ENCODE assay signal across 15 cellular contexts in genomic region chr4:173039617-173040176, GRCh38.
DNase-seq lines count a peak whose midpoint lies in the region; ATAC-seq, FAIRE-seq and TF ChIP-seq lines count a peak whose summit lies in the region.
"Had no signal": no experiment of that assay in that cellular context is flagged by ENCODE, and none has a peak within 500 bp of the region (broad histone marks: within the 10 kb centered on the region; RNA-seq: fewer than 3 reads in every experiment).

No MANE protein-coding gene starts in this region.

- H2AK5ac ChIP-seq in H1 (ENCODE audit: low read depth, low read length), result no peak overlapping the region

- no peak overlapping the region for H3K23ac ChIP-seq in H1 (ENCODE audit: insufficient read length)

- H3K4me2 ChIP-seq in MM.1S (ENCODE audit: low read depth, low read length) (peak overlapping the region; percentile 42), H1 (ENCODE audit: insufficient read depth in 1 of 2, low read depth in 2 of 2, low read length in 2 of 2) (no peak overlapping the region), skeletal muscle satellite cell (ENCODE audit: low read length) (peak overlapping the region; percentile 56)

- H3K4ac ChIP-seq in H1 (replicated peaks; ENCODE audit: insufficient read length, low read depth, low read length), result no peak overlapping the region

- H3K27me3 ChIP-seq in MM.1S (replicated peaks; ENCODE audit: insufficient read depth, low read length) (no peaks in the 10 kb centered on the region), H1 (replicated peaks in 1 of 4; ENCODE audit: control insufficient read depth in 3 of 4, extremely low read depth in 1 of 4, insufficient read depth in 3 of 4, low read length in 3 of 4) (peaks cover 0 to 1% (median 0%) of the 10 kb centered on the region in 4 experiments; a peak in 1 of 7 replicates), skeletal muscle satellite cell (ENCODE audit: control insufficient read depth, insufficient read depth, low read length) (peaks cover 17% of the 10 kb centered on the region)

- H2BK120ac ChIP-seq in H1 (replicated peaks; ENCODE audit: low read depth, low read length), result no peak overlapping the region

- no peak overlapping the region for H2BK20ac ChIP-seq in H1 (ENCODE audit: low read length)

- no peak for TF ChIP-seq POLR2A in H1 (IDR thresholded peaks at IDR 0.05; ENCODE audit: control extremely low read depth in 1 of 2, low read depth in 2 of 2, low read length in 2 of 2)

- H3K4me3 ChIP-seq in MM.1S (ENCODE audit: low read length) (no peak overlapping the region), H1 (ENCODE audit: extremely low read depth in 1 of 4, insufficient read depth in 2 of 4, low read depth in 3 of 4, low read length in 4 of 4) (no peak overlapping the region), skeletal muscle satellite cell (ENCODE audit: low read length) (peak overlapping the region; percentile 41)
- H3K4me3 ChIP-seq: SJSA1 had no signal

- no peak for TF ChIP-seq RAD21 in H1 (IDR thresholded peaks at IDR 0.05 in 1 of 2, conservative IDR thresholded peaks at IDR 0.05 in 1 of 2; ENCODE audit: low read depth in 2 of 2, low read length in 2 of 2)

- H3K9ac ChIP-seq in MM.1S (ENCODE audit: low read length), result no peak overlapping the region
- no peak overlapping the region for H3K9ac ChIP-seq in H1 (replicated peaks in 1 of 4; ENCODE audit: extremely low read depth in 1 of 4, low read depth in 3 of 4, low read length in 3 of 4)
- H3K9ac ChIP-seq in skeletal muscle satellite cell (ENCODE audit: low read depth, low read length), result no peak overlapping the region

- H3K56ac ChIP-seq in H1 (replicated peaks; ENCODE audit: insufficient read length, low read depth, low read length), result no peak overlapping the region

- FAIRE-seq in H1 (lab: Jason Lieb, UNC), result no peak
- FAIRE-seq: keratinocyte, urothelium cell line had no signal

- H4K5ac ChIP-seq in H1 (ENCODE audit: insufficient read length, low read depth, low read length), result no peak overlapping the region

- TF ChIP-seq EP300 in H1 (IDR thresholded peaks at IDR 0.05; ENCODE audit: borderline replicate concordance in 1 of 2, low read depth in 2 of 2, low read length in 2 of 2), result no peak

- H4K8ac ChIP-seq in H1 (ENCODE audit: extremely low read depth, insufficient read depth, low read length), result no peak overlapping the region

- no peak overlapping the region for H4K91ac ChIP-seq in H1 (replicated peaks; ENCODE audit: insufficient read length, low read length)

- POLR2A ChIA-PET in H1 (lab: Charles Lee; ENCODE audit: partially characterized antibody), result interaction anchor here (0.6 to 0.8 kb wide), 2 partner anchors 12 to 129 kb away, joined by 3 read pairs; partner anchors contain the start of gene GALNT7

- H4K20me1 ChIP-seq in MM.1S (ENCODE audit: insufficient read depth, low read length) (no peaks in the 10 kb centered on the region), H1 (replicated peaks in 1 of 2; ENCODE audit: control insufficient read depth in 1 of 2, insufficient read depth in 2 of 2, low read length in 2 of 2) (no peaks in the 10 kb centered on the region)

- peak overlapping the region; percentile 35 for H2AFZ ChIP-seq in MM.1S (ENCODE audit: low read length)
- peak overlapping the region; percentile 66; the same call in 1 of the 2 replicates for H2AFZ ChIP-seq in H1 (ENCODE audit: low read length)

- DNase-seq in NCI-H1092 treated with DMSO at 0.1 percent for 48 hours (lab: John Stamatoyannopoulos, UW) (peak; percentile 82), NCI-H1092 (lab: John Stamatoyannopoulos, UW) (no peak), MM.1S (no peak), H1 (ENCODE audit: low read depth in 1 of 2, low spot score in 2 of 2) (no peak), C1 segment of cervical spinal cord (lab: John Stamatoyannopoulos, UW) (no peak), NOMO-1 treated with dmso at 0.1 percent for 144 hours (lab: John Stamatoyannopoulos, UW; ENCODE audit: unreplicated experiment) (no peak)
- DNase-seq: activated B cell treated with CpG ODN at 0.5 μM for 24 hours; activated T-cell treated with anti-CD3 and anti-CD28 coated beads, Interleukin-2, amount 50 U/mL, for 1 hour; amniotic stem cell; KG1 had no signal

- H3K27ac ChIP-seq in MM.1S (ENCODE audit: low read length), result peak overlapping the region; percentile 5; the same call in 1 of the 2 replicates
- no peak overlapping the region for H3K27ac ChIP-seq in H1 (ENCODE audit: low read depth, low read length)
- H3K27ac ChIP-seq: SJSA1 had no signal

- no peak for ATAC-seq in HG02885 (IDR thresholded peaks at IDR 0.05; ENCODE audit: poor library complexity, unreplicated experiment)

- CTCF ChIA-PET in H1 (lab: Charles Lee; ENCODE audit: partially characterized antibody), result interaction anchor here (0.6 to 3.9 kb wide), 10 partner anchors 10 to 1446 kb away, joined by 3 to 26 read pairs (median 4); no protein-coding TSS in a partner anchor

- H3K9me3 ChIP-seq in MM.1S (replicated peaks; ENCODE audit: insufficient read depth, low read length), result no peaks in the 10 kb centered on the region; the same call in 1 of the 2 replicates
- no peaks in the 10 kb centered on the region for H3K9me3 ChIP-seq in H1 (ENCODE audit: insufficient read depth in 2 of 2, low read depth in 1 of 2, low read length in 1 of 2)
- H3K9me3 ChIP-seq in skeletal muscle satellite cell (replicated peaks; ENCODE audit: low read length), result no peaks in the 10 kb centered on the region
- H3K9me3 ChIP-seq: SJSA1 had no signal

- H2BK12ac ChIP-seq in H1 (ENCODE audit: low read depth, low read length), result no peak overlapping the region

- no peaks in the 10 kb centered on the region for H3K79me1 ChIP-seq in H1 (ENCODE audit: low read depth, low read length)

- H3K36me3 ChIP-seq in MM.1S (replicated peaks; ENCODE audit: insufficient read depth, low read length), result no peaks in the 10 kb centered on the region
- H3K36me3 ChIP-seq in H1 (ENCODE audit: control insufficient read depth in 2 of 4, insufficient read depth in 4 of 4, low read length in 3 of 4), result no peaks in the 10 kb centered on the region
- no peaks in the 10 kb centered on the region for H3K36me3 ChIP-seq in skeletal muscle satellite cell (ENCODE audit: insufficient read depth, low read length)
- H3K36me3 ChIP-seq: SJSA1 had no signal

- H3K79me2 ChIP-seq in MM.1S (ENCODE audit: low read length), result no peaks in the 10 kb centered on the region
- H3K79me2 ChIP-seq in H1 (ENCODE audit: control insufficient read depth in 1 of 2, insufficient read depth in 2 of 2, low read length in 2 of 2), result no peaks in the 10 kb centered on the region

- no peak overlapping the region for H3K18ac ChIP-seq in H1 (ENCODE audit: extremely low read depth, low read length)

- no peak overlapping the region for H2BK15ac ChIP-seq in H1 (ENCODE audit: low read length)

- no peaks in the 10 kb centered on the region for H3K9me2 ChIP-seq in MM.1S (replicated peaks; ENCODE audit: insufficient read depth, low read length)

- TF ChIP-seq CTCF in MM.1S (IDR thresholded peaks at IDR 0.05; ENCODE audit: low read length) (no peak), H1 (IDR thresholded peaks at IDR 0.05; ENCODE audit: control extremely low read depth in 1 of 3, insufficient read depth in 1 of 3, low read depth in 1 of 3, low read length in 3 of 3) (no peak)

- H3K4me1 ChIP-seq in MM.1S (ENCODE audit: low read length) (peaks cover 16% of the 10 kb centered on the region; the same call in 1 of the 2 replicates), H1 (replicated peaks in 1 of 4; ENCODE audit: control insufficient read depth in 3 of 4, insufficient read depth in 4 of 4, low read length in 3 of 4) (peaks cover 1 to 15% (median 5%) of the 10 kb centered on the region in 4 experiments; a peak in 5 of 7 replicates), skeletal muscle satellite cell (ENCODE audit: control insufficient read depth, insufficient read depth, low read length) (peaks cover 4% of the 10 kb centered on the region)
- H3K4me1 ChIP-seq: SJSA1 had no signal

- WGBS in H1 (ENCODE audit: extremely low coverage in 1 of 2, insufficient coverage in 1 of 2, insufficient read length in 1 of 2, insufficient replicate concordance in 2 of 2, low coverage in 1 of 2, low lambda C conversion rate in 2 of 2, missing lambda C conversion rate in 1 of 2), 2 experiments, result 67% methylated on average over 3 of the region's 3 CpGs; no CpG with 5 or more reads in 1 of the 2 experiments

- no peak overlapping the region for H2BK5ac ChIP-seq in H1 (ENCODE audit: low read depth, low read length)

- no peaks in the 10 kb centered on the region; the same call in 1 of the 2 replicates for H3F3A ChIP-seq in MM.1S (ENCODE audit: insufficient read depth, low read length)

- no peaks in the 10 kb centered on the region for H3K23me2 ChIP-seq in H1 (ENCODE audit: low read depth, low read length)

- no peak overlapping the region for H3K14ac ChIP-seq in H1 (ENCODE audit: insufficient read length)

TF ChIP-seq in H1, 55 proteins besides CTCF, POLR2A, EP300 and RAD21:
- no peak for TF ChIP-seq RNF2 (IDR thresholded peaks at IDR 0.05; ENCODE audit: borderline replicate concordance, low read depth, low read length, missing control alignments, poor library complexity, severe bottlenecking)
- TF ChIP-seq SP1 (IDR thresholded peaks at IDR 0.05; ENCODE audit: low read depth, low read length), result no peak
- TF ChIP-seq SP4 (IDR thresholded peaks at IDR 0.05; ENCODE audit: low read length), result no peak

Comparison
In these comparisons a context has a peak if more than half of its experiments do, and no peak if none do; other contexts are left out.
1. H3K4me2 ChIP-seq: peak in MM.1S (single experiment) and skeletal muscle satellite cell (single experiment); none in H1 (0 of 2).